ENCODE assay signal across 9 cellular contexts in the genomic region with DNA sequence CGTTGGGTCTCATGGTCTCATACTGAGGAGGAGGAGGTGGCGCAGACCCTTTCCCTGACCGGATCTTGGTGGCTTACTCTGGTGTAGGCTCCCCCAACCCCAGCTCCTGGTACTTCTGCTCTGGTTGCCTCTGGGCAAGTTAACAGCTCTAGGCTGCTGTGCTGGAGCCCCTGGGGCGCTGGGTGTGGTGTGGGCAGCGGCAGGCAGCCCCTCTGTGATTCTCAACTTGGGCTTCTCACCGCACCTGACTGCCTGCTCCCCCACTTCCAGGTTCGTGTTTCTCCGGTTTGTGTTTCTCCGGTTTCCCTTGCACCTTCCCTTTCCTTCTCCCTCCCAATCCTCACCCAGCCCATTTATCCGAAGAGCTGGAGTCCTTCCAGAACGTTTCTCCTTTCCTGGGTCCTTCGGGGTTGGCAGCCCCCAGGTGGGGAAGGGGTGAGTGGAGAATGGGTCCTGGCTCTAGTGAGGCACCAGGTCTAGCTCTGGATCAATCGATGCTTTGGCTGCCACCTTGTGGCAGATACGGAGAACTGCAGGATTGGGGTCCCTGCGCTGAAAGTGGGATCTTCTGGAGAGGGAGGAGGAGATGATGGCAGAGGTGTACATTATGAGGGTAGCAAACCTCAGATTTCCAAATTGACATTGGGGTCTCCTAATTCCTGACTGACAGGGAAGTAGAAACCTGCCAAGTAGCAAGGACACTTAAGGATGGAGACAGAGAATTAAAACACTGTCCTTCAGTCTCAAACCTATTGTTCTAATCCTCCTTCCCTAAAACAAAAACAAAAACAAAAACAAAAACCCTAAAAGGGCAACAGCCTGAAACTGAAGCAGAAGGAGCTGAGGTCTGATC. TPM values are rescaled to one million over a fixed set of nuclear protein-coding genes. Genes with fewer than 3 reads are reported as not detected.
A peak's percentile ranks its signal among the peaks of the same experiment; 100 is the strongest.
DNase-seq lines count a peak whose midpoint lies in the region; ATAC-seq and TF ChIP-seq lines count a peak whose summit lies in the region.
"Had no signal": no experiment of that assay in that cellular context is flagged by ENCODE, and none has a peak within 500 bp of the region (broad histone marks: within the 10 kb centered on the region; RNA-seq: fewer than 3 reads in every experiment).

No MANE protein-coding gene starts in this region.

- peak; percentile 87 to 88 for TF ChIP-seq CTCF in Caco-2 (IDR thresholded peaks at IDR 0.05; ENCODE audit: insufficient read depth in 1 of 2, low read depth in 1 of 2, low read length in 1 of 2, severe bottlenecking in 1 of 2, unreplicated experiment in 1 of 2)

- ATAC-seq in HG02852 (IDR thresholded peaks at IDR 0.05; ENCODE audit: unreplicated experiment) (peak; percentile 56), GM19035 (IDR thresholded peaks at IDR 0.05; ENCODE audit: unreplicated experiment) (no peak)
- ATAC-seq in effector memory CD8-positive, alpha-beta T cell (replicated peaks): peak; percentile 60

- no peaks in the 10 kb centered on the region for H3K36me3 ChIP-seq in Caco-2 (ENCODE audit: control insufficient read depth, insufficient read depth, low read length)

- POLR2A ChIA-PET in Caco-2 (lab: Charles Lee): interaction anchor here (0.7 kb wide), 1 partner anchor 30 kb away, joined by 4 read pairs; no protein-coding TSS in a partner anchor
- POLR2A ChIA-PET in activated CD4-positive, alpha-beta memory T cell treated with anti-CD3 and anti-CD28 coated beads for 36 hours (lab: Charles Lee): interaction anchor here (0.6 to 0.9 kb wide), 3 partner anchors 15 to 510 kb away, joined by 3 read pairs; no protein-coding TSS in a partner anchor

- H3K4me3 Mint-ChIP-seq in Caco-2 (ENCODE audit: unreplicated experiment): no peak overlapping the region
- H3K4me3 Mint-ChIP-seq in activated CD4-positive, alpha-beta memory T cell treated with anti-CD3 and anti-CD28 coated beads for 36 hours: peak overlapping the region; percentile 34
- H3K4me3 Mint-ChIP-seq in effector memory CD8-positive, alpha-beta T cell: peak overlapping the region; percentile 50 to 61
- H3K4me3 Mint-ChIP-seq: T-helper 1 cell treated with Interleukin-12 subunit alpha and Interleukin-12 subunit beta and Interleukin-4 antibody, amounts not matched to agents 30 μg/mL and 1 μg/mL, for 36 hours had no signal

- DNase-seq in Caco-2 (peak; percentile 64 to 67), NCI-H748 (lab: John Stamatoyannopoulos, UW; ENCODE audit: unreplicated experiment) (peak; percentile 69), midbrain (lab: John Stamatoyannopoulos, UW) (peak; percentile 72)
- peak; percentile 75 for DNase-seq in activated CD4-positive, alpha-beta memory T cell treated with anti-CD3 and anti-CD28 coated beads for 36 hours
- DNase-seq in effector memory CD8-positive, alpha-beta T cell: peak; percentile 60 to 68 (median 64)
- DNase-seq in stimulated activated naive CD4-positive, alpha-beta T cell treated with Interleukin-2 at 50 U/mL for 16 hours (lab: John Stamatoyannopoulos, UW): peak; percentile 7

- no peak overlapping the region for H3K27ac Mint-ChIP-seq in Caco-2 (ENCODE audit: unreplicated experiment)
- H3K27ac Mint-ChIP-seq in activated CD4-positive, alpha-beta memory T cell treated with anti-CD3 and anti-CD28 coated beads for 36 hours: no peak overlapping the region
- no peak overlapping the region for H3K27ac Mint-ChIP-seq in effector memory CD8-positive, alpha-beta T cell
- H3K27ac Mint-ChIP-seq: T-helper 1 cell treated with Interleukin-12 subunit alpha and Interleukin-12 subunit beta and Interleukin-4 antibody, amounts not matched to agents 30 μg/mL and 1 μg/mL, for 36 hours had no signal

- CTCF ChIA-PET in Caco-2 (lab: Charles Lee): interaction anchor here (0.6 to 6.1 kb wide), 18 partner anchors 10 to 581 kb away, joined by 3 to 54 read pairs (median 4); partner anchors contain the start of genes ATP5MC2, CALCOCO1 and COPZ1
- CTCF ChIA-PET in activated CD4-positive, alpha-beta memory T cell treated with anti-CD3 and anti-CD28 coated beads for 36 hours (lab: Charles Lee): interaction anchor here (0.6 to 6.7 kb wide), 31 partner anchors 9 to 667 kb away, joined by 3 to 301 read pairs (median 5); partner anchors contain the start of genes ATP5MC2, CALCOCO1 and CISTR

- no TSS peak for BruUV-seq in Caco-2 (replicated peaks; lab: Mats Ljungman, UMichigan)

- no peaks in the 10 kb centered on the region for H3K9me3 Mint-ChIP-seq in Caco-2 (ENCODE audit: unreplicated experiment)
- H3K9me3 Mint-ChIP-seq in activated CD4-positive, alpha-beta memory T cell treated with anti-CD3 and anti-CD28 coated beads for 36 hours: no peaks in the 10 kb centered on the region
- H3K9me3 Mint-ChIP-seq in effector memory CD8-positive, alpha-beta T cell: no peaks in the 10 kb centered on the region
- H3K9me3 Mint-ChIP-seq: T-helper 1 cell treated with Interleukin-12 subunit alpha and Interleukin-12 subunit beta and Interleukin-4 antibody, amounts not matched to agents 30 μg/mL and 1 μg/mL, for 36 hours had no signal

- no peaks in the 10 kb centered on the region for H3K9me3 ChIP-seq in Caco-2

- peaks cover 7% of the 10 kb centered on the region for H3K4me1 Mint-ChIP-seq in Caco-2 (ENCODE audit: low read depth, unreplicated experiment)
- peaks cover 31% of the 10 kb centered on the region for H3K4me1 Mint-ChIP-seq in activated CD4-positive, alpha-beta memory T cell treated with anti-CD3 and anti-CD28 coated beads for 36 hours (ENCODE audit: low read depth)
- peaks cover 16 to 29% of the 10 kb centered on the region in 2 donors for H3K4me1 Mint-ChIP-seq in effector memory CD8-positive, alpha-beta T cell (ENCODE audit: low read depth in 2 of 2)

- peaks cover 11% of the 10 kb centered on the region for H3K27me3 Mint-ChIP-seq in Caco-2 (ENCODE audit: insufficient read depth, unreplicated experiment)
- peaks cover 38% of the 10 kb centered on the region for H3K27me3 Mint-ChIP-seq in activated CD4-positive, alpha-beta memory T cell treated with anti-CD3 and anti-CD28 coated beads for 36 hours
- H3K27me3 Mint-ChIP-seq in effector memory CD8-positive, alpha-beta T cell: peaks cover 12 to 56% of the 10 kb centered on the region in 2 donors

- peaks cover 10% of the 10 kb centered on the region for H3K4me1 ChIP-seq in Caco-2

- H3K36me3 Mint-ChIP-seq in Caco-2 (ENCODE audit: insufficient read depth, unreplicated experiment): no peaks in the 10 kb centered on the region
- no peaks in the 10 kb centered on the region for H3K36me3 Mint-ChIP-seq in activated CD4-positive, alpha-beta memory T cell treated with anti-CD3 and anti-CD28 coated beads for 36 hours
- peaks cover 6% of the 10 kb centered on the region for H3K36me3 Mint-ChIP-seq in effector memory CD8-positive, alpha-beta T cell (ENCODE audit: insufficient read depth)

- intact Hi-C loops in Caco-2 (cut with micrococcal nuclease; ENCODE audit: unreplicated experiment): loop anchor here (2.0 kb wide), 1 partner anchor 201 kb away; no protein-coding TSS in a partner anchor
- intact Hi-C loops in activated CD4-positive, alpha-beta memory T cell treated with anti-CD3 and anti-CD28 coated beads for 36 hours (cut with micrococcal nuclease): loop anchor here (1.0 kb wide), 1 partner anchor 67 kb away; the partner anchor contains the start of gene ATP5MC2

- no peaks in the 10 kb centered on the region; the same call in 1 of the 2 replicates for H3K27me3 ChIP-seq in Caco-2 (replicated peaks; ENCODE audit: control insufficient read depth, insufficient read depth, low read length)

- no peak overlapping the region for H3K4me3 ChIP-seq in Caco-2 (ENCODE audit: low read depth, low read length)

RNA-seq across cellular contexts. Expression of gene CISTR, which starts 8.3 kb away (rescaled TPM):
- not detected in 2 replicates for total RNA-seq in Caco-2 (2022)
- not detected for total RNA-seq in activated CD4-positive, alpha-beta memory T cell treated with anti-CD3 and anti-CD28 coated beads for 36 hours

RNA-seq across cellular contexts. Expression of gene CALCOCO1, which starts 16.3 kb away (rescaled TPM):
- 19.3 and 21.4 TPM in 2 replicates for total RNA-seq in Caco-2 (2022)
- 10 to 100 TPM; 21.2 to 23.7 TPM for total RNA-seq in activated CD4-positive, alpha-beta memory T cell treated with anti-CD3 and anti-CD28 coated beads for 36 hours

Comparison
In these comparisons a context has a peak if more than half of its experiments do, and no peak if none do; other contexts are left out.
1. DNase-seq: peak in every context shown above with its lines; median percentile 75 in activated CD4-positive, alpha-beta memory T cell treated with anti-CD3 and anti-CD28 coated beads for 36 hours; 72 in midbrain; 69 in NCI-H748; 66 in Caco-2; 64 in effector memory CD8-positive, alpha-beta T cell; 7 in stimulated activated naive CD4-positive, alpha-beta T cell treated with Interleukin-2 at 50 U/mL for 16 hours.